Comparison of ENCODE assay signal across 1 cellular context in the genomic region with DNA sequence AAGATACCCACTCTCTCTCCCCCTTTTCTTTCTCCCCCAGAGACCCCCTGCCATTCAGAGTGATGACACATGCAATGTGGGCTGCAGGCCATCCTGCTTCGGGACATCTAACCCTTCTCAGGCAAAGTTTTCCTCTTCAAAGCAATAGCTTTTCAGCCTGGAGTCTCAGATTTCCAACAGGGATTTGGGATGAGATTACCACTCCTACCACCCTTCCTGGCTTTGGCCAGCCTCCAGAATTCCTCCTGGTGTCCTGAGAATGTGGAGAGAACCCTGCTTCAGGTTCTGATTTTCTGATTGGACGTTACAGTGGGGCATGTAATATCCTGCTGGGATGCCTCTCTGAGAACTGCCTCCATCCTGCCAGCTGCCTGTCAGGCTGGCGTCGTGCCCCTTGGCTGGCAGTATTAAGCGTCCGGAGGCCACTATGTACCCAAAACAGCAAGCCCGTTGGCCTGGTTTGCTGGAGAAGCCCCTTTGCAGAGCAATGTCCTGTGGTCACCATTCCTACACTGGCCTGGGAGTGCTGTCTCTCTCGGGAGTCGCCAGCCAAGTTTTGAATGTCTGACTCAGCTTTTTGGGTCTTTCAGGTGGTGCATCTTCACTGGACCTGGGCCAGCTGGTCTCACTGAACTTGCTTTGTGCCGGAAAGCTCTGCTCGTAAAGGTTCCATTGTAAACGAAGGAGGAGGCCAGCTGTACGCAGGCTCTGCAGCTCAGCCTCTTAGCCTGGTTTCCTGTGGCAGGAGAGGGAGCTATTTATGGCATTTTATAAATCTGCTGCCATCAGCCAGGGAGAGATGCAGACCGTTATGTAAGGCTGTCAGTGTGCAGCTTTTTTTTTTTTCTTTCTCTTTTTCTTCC.
TF ChIP-seq lines count a peak whose summit lies in the region.

No MANE protein-coding gene starts in this region.

TF ChIP-seq in SK-N-SH, 30 proteins besides CTCF, POLR2A, EP300 and RAD21 (continued from another document):
- TF ChIP-seq REST (IDR thresholded peaks at IDR 0.05; ENCODE audit: low read depth, low read length) (no peak; the same call in 1 of the 2 replicates), MEF2A (IDR thresholded peaks at IDR 0.05; ENCODE audit: borderline replicate concordance, low read depth) (peak; percentile 80; the same call in 1 of the 2 replicates), TEAD4 (IDR thresholded peaks at IDR 0.05; ENCODE audit: borderline replicate concordance, insufficient read depth) (no peak), TCF12 (IDR thresholded peaks at IDR 0.05) (peak; percentile 47; the same call in 1 of the 2 replicates), USF1 (IDR thresholded peaks at IDR 0.05; ENCODE audit: borderline replicate concordance, low read depth) (no peak), SMC3 (IDR thresholded peaks at IDR 0.05; ENCODE audit: low read depth, low read length) (no peak; the same call in 1 of the 2 replicates), GATA2 (CRISPR knock-in tag; IDR thresholded peaks at IDR 0.05) (no peak), NFIC (IDR thresholded peaks at IDR 0.05; ENCODE audit: borderline replicate concordance) (peak; percentile 73), FOXM1 (IDR thresholded peaks at IDR 0.05; ENCODE audit: low read depth) (peak; percentile 45; the same call in 1 of the 2 replicates), NRF1 (IDR thresholded peaks at IDR 0.05; ENCODE audit: low read depth, low read length) (no peak), MXI1 (IDR thresholded peaks at IDR 0.05; ENCODE audit: low read depth, low read length) (0 out of 2 replicates have a peak, but pooled peaks have one; percentile 40), JUND (IDR thresholded peaks at IDR 0.05) (no peak), SIN3A (IDR thresholded peaks at IDR 0.05; ENCODE audit: borderline replicate concordance, low read depth, low read length) (no peak; the same call in 1 of the 2 replicates), YY1 (IDR thresholded peaks at IDR 0.05; ENCODE audit: low read depth) (0 out of 2 replicates have a peak, but pooled peaks have one; percentile 38), TAF1 (IDR thresholded peaks at IDR 0.05; ENCODE audit: borderline replicate concordance, low read depth, low read length) (peak; percentile 13; the same call in 1 of the 2 replicates), FOXJ3 (CRISPR knock-in tag; IDR thresholded peaks at IDR 0.05) (no peak), GABPA (IDR thresholded peaks at IDR 0.05; ENCODE audit: low read depth) (no peak), EZH2phosphoT487 (IDR thresholded peaks at IDR 0.05; ENCODE audit: borderline replicate concordance, low read depth) (no peak)
- TF ChIP-seq, protein P1, sequence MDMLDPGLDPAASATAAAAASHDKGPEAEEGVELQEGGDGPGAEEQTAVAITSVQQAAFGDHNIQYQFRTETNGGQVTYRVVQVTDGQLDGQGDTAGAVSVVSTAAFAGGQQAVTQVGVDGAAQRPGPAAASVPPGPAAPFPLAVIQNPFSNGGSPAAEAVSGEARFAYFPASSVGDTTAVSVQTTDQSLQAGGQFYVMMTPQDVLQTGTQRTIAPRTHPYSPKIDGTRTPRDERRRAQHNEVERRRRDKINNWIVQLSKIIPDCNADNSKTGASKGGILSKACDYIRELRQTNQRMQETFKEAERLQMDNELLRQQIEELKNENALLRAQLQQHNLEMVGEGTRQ (IDR thresholded peaks at IDR 0.05; ENCODE audit: borderline replicate concordance, low read depth, low read length) = no peak
